ENCODE assay signal across 1 cellular context in the genomic region with DNA sequence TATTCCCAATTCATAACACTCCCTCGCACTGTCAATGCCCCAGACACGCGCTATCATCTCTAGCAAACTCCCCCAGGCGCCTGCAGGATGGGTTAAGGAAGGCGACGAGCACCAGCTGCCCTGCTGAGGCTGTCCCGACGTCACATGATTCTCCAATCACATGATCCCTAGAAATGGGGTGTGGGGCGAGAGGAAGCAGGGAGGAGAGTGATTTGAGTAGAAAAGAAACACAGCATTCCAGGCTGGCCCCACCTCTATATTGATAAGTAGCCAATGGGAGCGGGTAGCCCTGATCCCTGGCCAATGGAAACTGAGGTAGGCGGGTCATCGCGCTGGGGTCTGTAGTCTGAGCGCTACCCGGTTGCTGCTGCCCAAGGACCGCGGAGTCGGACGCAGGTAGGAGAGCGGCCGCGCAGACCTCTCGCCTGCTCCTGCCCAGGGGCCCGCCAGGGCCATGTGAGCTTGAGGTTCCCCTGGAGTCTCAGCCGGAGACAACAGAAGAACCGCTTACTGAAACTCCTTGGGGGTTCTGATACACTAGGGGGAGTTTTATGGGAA.
TF ChIP-seq lines count a peak whose summit lies in the region.

Gene GRN, plus strand, starts transcription at position 364 of the 558 bp plus-strand sequence. CDS start 3,863 bp downstream, outside the sequence.

TF ChIP-seq in HepG2, 621 proteins besides CTCF, POLR2A, EP300 and RAD21 (continued from another document and continues in another):
- peak; percentile 87 for TF ChIP-seq ZNF350 (CRISPR knock-in tag; IDR thresholded peaks at IDR 0.05; ENCODE audit: borderline replicate concordance, low read depth)
- TF ChIP-seq MAFG (CRISPR knock-in tag; IDR thresholded peaks at IDR 0.05), result no peak
- TF ChIP-seq NFE2L2 (IDR thresholded peaks at IDR 0.05; ENCODE audit: low read length), result no peak
- TF ChIP-seq ZNF512 (CRISPR knock-in tag; IDR thresholded peaks at IDR 0.05), result no peak
- TF ChIP-seq HDAC2 (CRISPR knock-in tag; IDR thresholded peaks at IDR 0.05), result peak; percentile 91
- peak; percentile 73; the same call in 1 of the 2 replicates for TF ChIP-seq NFKB2 (CRISPR knock-in tag; IDR thresholded peaks at IDR 0.05; ENCODE audit: borderline replicate concordance)
- TF ChIP-seq HOXD1 (CRISPR knock-in tag; IDR thresholded peaks at IDR 0.05), result no peak; the same call in 1 of the 2 replicates
- TF ChIP-seq ZBTB3 (CRISPR knock-in tag; IDR thresholded peaks at IDR 0.05; ENCODE audit: borderline replicate concordance, low read depth), result 0 out of 2 replicates have a peak, but pooled peaks have one; percentile 52
- 0 out of 2 replicates have a peak, but pooled peaks have one; percentile 75 for TF ChIP-seq RFXANK (CRISPR knock-in tag; IDR thresholded peaks at IDR 0.05)
- no peak for TF ChIP-seq ZNF280D (CRISPR knock-in tag; IDR thresholded peaks at IDR 0.05)
- no peak for TF ChIP-seq RERE (CRISPR knock-in tag; IDR thresholded peaks at IDR 0.05; ENCODE audit: low read depth)
- TF ChIP-seq ZNF670 (CRISPR knock-in tag; IDR thresholded peaks at IDR 0.05; ENCODE audit: borderline replicate concordance), result 0 out of 2 replicates have a peak, but pooled peaks have one; percentile 65
- TF ChIP-seq ZFP90 (CRISPR knock-in tag; IDR thresholded peaks at IDR 0.05; ENCODE audit: borderline replicate concordance), result 0 out of 2 replicates have a peak, but pooled peaks have one; percentile 64
- peak; percentile 78; the same call in 1 of the 2 replicates for TF ChIP-seq NAIF1 (CRISPR knock-in tag; IDR thresholded peaks at IDR 0.05; ENCODE audit: borderline replicate concordance)
- TF ChIP-seq MLLT10 (CRISPR knock-in tag; IDR thresholded peaks at IDR 0.05), result no peak
- no peak for TF ChIP-seq ZFP41 (CRISPR knock-in tag; IDR thresholded peaks at IDR 0.05; ENCODE audit: borderline replicate concordance)
- no peak for TF ChIP-seq ELF4 (CRISPR knock-in tag; IDR thresholded peaks at IDR 0.05; ENCODE audit: borderline replicate concordance)
- TF ChIP-seq ZNF724P (CRISPR knock-in tag; IDR thresholded peaks at IDR 0.05; ENCODE audit: borderline replicate concordance), result no peak
- no peak for TF ChIP-seq ZFP36 (IDR thresholded peaks at IDR 0.05; ENCODE audit: borderline replicate concordance, low read depth, low read length, partially characterized antibody)
- TF ChIP-seq CBFB (CRISPR knock-in tag; IDR thresholded peaks at IDR 0.05), result 0 out of 2 replicates have a peak, but pooled peaks have one; percentile 18
- TF ChIP-seq, protein P1, sequence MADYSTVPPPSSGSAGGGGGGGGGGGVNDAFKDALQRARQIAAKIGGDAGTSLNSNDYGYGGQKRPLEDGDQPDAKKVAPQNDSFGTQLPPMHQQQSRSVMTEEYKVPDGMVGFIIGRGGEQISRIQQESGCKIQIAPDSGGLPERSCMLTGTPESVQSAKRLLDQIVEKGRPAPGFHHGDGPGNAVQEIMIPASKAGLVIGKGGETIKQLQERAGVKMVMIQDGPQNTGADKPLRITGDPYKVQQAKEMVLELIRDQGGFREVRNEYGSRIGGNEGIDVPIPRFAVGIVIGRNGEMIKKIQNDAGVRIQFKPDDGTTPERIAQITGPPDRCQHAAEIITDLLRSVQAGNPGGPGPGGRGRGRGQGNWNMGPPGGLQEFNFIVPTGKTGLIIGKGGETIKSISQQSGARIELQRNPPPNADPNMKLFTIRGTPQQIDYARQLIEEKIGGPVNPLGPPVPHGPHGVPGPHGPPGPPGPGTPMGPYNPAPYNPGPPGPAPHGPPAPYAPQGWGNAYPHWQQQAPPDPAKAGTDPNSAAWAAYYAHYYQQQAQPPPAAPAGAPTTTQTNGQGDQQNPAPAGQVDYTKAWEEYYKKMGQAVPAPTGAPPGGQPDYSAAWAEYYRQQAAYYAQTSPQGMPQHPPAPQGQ (CRISPR knock-in tag; IDR thresholded peaks at IDR 0.05; ENCODE audit: borderline replicate concordance), result no peak
- TF ChIP-seq NR2F1 (CRISPR knock-in tag; IDR thresholded peaks at IDR 0.05), result peak in 1 of 2 experiments; percentile 22; a peak in 1 of 4 replicates
- no peak for TF ChIP-seq PAF1 (CRISPR knock-in tag; IDR thresholded peaks at IDR 0.05)
- no peak for TF ChIP-seq ZNF562 (CRISPR knock-in tag; IDR thresholded peaks at IDR 0.05; ENCODE audit: borderline replicate concordance)
- peak; percentile 17; the same call in 1 of the 2 replicates for TF ChIP-seq ZNF747 (CRISPR knock-in tag; IDR thresholded peaks at IDR 0.05; ENCODE audit: borderline replicate concordance)
- peak; percentile 35; the same call in 1 of the 2 replicates for TF ChIP-seq HES4 (CRISPR knock-in tag; IDR thresholded peaks at IDR 0.05; ENCODE audit: borderline replicate concordance)
- TF ChIP-seq, protein P2, sequence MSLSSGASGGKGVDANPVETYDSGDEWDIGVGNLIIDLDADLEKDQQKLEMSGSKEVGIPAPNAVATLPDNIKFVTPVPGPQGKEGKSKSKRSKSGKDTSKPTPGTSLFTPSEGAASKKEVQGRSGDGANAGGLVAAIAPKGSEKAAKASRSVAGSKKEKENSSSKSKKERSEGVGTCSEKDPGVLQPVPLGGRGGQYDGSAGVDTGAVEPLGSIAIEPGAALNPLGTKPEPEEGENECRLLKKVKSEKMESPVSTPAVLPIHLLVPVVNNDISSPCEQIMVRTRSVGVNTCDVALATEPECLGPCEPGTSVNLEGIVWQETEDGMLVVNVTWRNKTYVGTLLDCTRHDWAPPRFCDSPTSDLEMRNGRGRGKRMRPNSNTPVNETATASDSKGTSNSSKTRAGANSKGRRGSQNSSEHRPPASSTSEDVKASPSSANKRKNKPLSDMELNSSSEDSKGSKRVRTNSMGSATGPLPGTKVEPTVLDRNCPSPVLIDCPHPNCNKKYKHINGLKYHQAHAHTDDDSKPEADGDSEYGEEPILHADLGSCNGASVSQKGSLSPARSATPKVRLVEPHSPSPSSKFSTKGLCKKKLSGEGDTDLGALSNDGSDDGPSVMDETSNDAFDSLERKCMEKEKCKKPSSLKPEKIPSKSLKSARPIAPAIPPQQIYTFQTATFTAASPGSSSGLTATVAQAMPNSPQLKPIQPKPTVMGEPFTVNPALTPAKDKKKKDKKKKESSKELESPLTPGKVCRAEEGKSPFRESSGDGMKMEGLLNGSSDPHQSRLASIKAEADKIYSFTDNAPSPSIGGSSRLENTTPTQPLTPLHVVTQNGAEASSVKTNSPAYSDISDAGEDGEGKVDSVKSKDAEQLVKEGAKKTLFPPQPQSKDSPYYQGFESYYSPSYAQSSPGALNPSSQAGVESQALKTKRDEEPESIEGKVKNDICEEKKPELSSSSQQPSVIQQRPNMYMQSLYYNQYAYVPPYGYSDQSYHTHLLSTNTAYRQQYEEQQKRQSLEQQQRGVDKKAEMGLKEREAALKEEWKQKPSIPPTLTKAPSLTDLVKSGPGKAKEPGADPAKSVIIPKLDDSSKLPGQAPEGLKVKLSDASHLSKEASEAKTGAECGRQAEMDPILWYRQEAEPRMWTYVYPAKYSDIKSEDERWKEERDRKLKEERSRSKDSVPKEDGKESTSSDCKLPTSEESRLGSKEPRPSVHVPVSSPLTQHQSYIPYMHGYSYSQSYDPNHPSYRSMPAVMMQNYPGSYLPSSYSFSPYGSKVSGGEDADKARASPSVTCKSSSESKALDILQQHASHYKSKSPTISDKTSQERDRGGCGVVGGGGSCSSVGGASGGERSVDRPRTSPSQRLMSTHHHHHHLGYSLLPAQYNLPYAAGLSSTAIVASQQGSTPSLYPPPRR (CRISPR knock-in tag; IDR thresholded peaks at IDR 0.05; ENCODE audit: borderline replicate concordance), result no peak
- TF ChIP-seq CBX1 (IDR thresholded peaks at IDR 0.05; ENCODE audit: low read depth), result peak; percentile 88
- TF ChIP-seq JARID2 (CRISPR knock-in tag; IDR thresholded peaks at IDR 0.05; ENCODE audit: insufficient replicate concordance), result peak; percentile 55
- peak; percentile 17; the same call in 1 of the 2 replicates for TF ChIP-seq RXRA (CRISPR knock-in tag; IDR thresholded peaks at IDR 0.05)
- TF ChIP-seq CREB1 (IDR thresholded peaks at IDR 0.05), result peak; percentile 80
- TF ChIP-seq CREB1 (CRISPR knock-in tag; IDR thresholded peaks at IDR 0.05), result peak; percentile 86
- TF ChIP-seq, protein P3, sequence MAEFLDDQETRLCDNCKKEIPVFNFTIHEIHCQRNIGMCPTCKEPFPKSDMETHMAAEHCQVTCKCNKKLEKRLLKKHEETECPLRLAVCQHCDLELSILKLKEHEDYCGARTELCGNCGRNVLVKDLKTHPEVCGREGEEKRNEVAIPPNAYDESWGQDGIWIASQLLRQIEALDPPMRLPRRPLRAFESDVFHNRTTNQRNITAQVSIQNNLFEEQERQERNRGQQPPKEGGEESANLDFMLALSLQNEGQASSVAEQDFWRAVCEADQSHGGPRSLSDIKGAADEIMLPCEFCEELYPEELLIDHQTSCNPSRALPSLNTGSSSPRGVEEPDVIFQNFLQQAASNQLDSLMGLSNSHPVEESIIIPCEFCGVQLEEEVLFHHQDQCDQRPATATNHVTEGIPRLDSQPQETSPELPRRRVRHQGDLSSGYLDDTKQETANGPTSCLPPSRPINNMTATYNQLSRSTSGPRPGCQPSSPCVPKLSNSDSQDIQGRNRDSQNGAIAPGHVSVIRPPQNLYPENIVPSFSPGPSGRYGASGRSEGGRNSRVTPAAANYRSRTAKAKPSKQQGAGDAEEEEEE (CRISPR knock-in tag; IDR thresholded peaks at IDR 0.05; ENCODE audit: borderline replicate concordance), result no peak
